ENCODE assay signal across 16 cellular contexts in genomic region chr4:138209094-138209493, GRCh38. TPM values are rescaled to one million over a fixed set of nuclear protein-coding genes. Genes with fewer than 3 reads are reported as not detected.
DNase-seq lines count a peak whose midpoint lies in the region; ATAC-seq and TF ChIP-seq lines count a peak whose summit lies in the region.
"Had no signal": no experiment of that assay in that cellular context is flagged by ENCODE, and none has a peak within 500 bp of the region (broad histone marks: within the 10 kb centered on the region; RNA-seq: fewer than 3 reads in every experiment).

No MANE protein-coding gene starts in this region.

- DNase-seq in Calu3, result no peak
- DNase-seq in RWPE2 (ENCODE audit: low spot score), result no peak
- peak; percentile 50 for DNase-seq in epithelial cell of prostate (ENCODE audit: low read depth, low spot score)
- DNase-seq in cortex of kidney (lab: John Stamatoyannopoulos, UW), result no peak
- DNase-seq in SKM-1 (lab: John Stamatoyannopoulos, UW; ENCODE audit: unreplicated experiment), result no peak
- DNase-seq in amniotic stem cell (lab: John Stamatoyannopoulos, UW), result no peak
- no peak for DNase-seq in OCI-LY7 (ENCODE audit: low spot score)
- DNase-seq: AML-193; CD4-positive, alpha-beta T cell; DMS53; DND-41; EL; GM23248 had no signal

- H3K27me3 Mint-ChIP-seq in Calu3 (ENCODE audit: unreplicated experiment), result no peaks in the 10 kb centered on the region
- H3K27me3 Mint-ChIP-seq: CD4-positive, alpha-beta T cell had no signal

- POLR2A ChIA-PET in OCI-LY7 (lab: Charles Lee), result interaction anchor here (1.4 kb wide), 1 partner anchor 11 kb away, joined by 3 read pairs; no protein-coding TSS in a partner anchor

- H3K9me2 ChIP-seq in OCI-LY7 (ENCODE audit: insufficient read depth, low read length), result no peaks in the 10 kb centered on the region

- ATAC-seq in RWPE2 (ENCODE audit: low read depth), result peak; percentile 78
- ATAC-seq: GM12878 had no signal

- peaks cover 81% of the 10 kb centered on the region for H3K36me3 ChIP-seq in RWPE2 (ENCODE audit: low read depth)
- peaks cover 16% of the 10 kb centered on the region for H3K36me3 ChIP-seq in OCI-LY7 (ENCODE audit: insufficient read depth, low read length)

- peaks cover 43% of the 10 kb centered on the region for H3K36me3 Mint-ChIP-seq in Calu3 (ENCODE audit: insufficient read depth, unreplicated experiment)

- peaks cover 47% of the 10 kb centered on the region for H3K4me1 Mint-ChIP-seq in Calu3 (ENCODE audit: low read depth, unreplicated experiment)

- peak overlapping the region; percentile 56 for H3K27ac Mint-ChIP-seq in Calu3 (ENCODE audit: unreplicated experiment)
- H3K27ac Mint-ChIP-seq: CD4-positive, alpha-beta T cell had no signal

- no peak overlapping the region for H3K4me3 Mint-ChIP-seq in Calu3 (ENCODE audit: low read depth, unreplicated experiment)
- H3K4me3 Mint-ChIP-seq: CD4-positive, alpha-beta T cell had no signal

- no peaks in the 10 kb centered on the region for H4K20me1 ChIP-seq in OCI-LY7 (ENCODE audit: insufficient read depth, low read length)

- H3K79me2 ChIP-seq in OCI-LY7 (ENCODE audit: insufficient read depth, low read depth, low read length), result no peaks in the 10 kb centered on the region

- no peak overlapping the region for H2AFZ ChIP-seq in OCI-LY7 (ENCODE audit: low read length)
- H2AFZ ChIP-seq: GM23248 had no signal

- H3K9me3 Mint-ChIP-seq in Calu3 (ENCODE audit: low read depth, unreplicated experiment), result no peaks in the 10 kb centered on the region
- H3K9me3 Mint-ChIP-seq: CD4-positive, alpha-beta T cell had no signal

- intact Hi-C loops in Calu3 (cut with micrococcal nuclease; ENCODE audit: unreplicated experiment) (no loop called here), OCI-LY7 (cut with micrococcal nuclease; ENCODE audit: unreplicated experiment) (no loop called here)

- TF ChIP-seq CTCF in Calu3 (IDR thresholded peaks at IDR 0.05; ENCODE audit: unreplicated experiment) (no peak), RWPE2 (IDR thresholded peaks at IDR 0.05; ENCODE audit: poor library complexity, severe bottlenecking) (no peak), OCI-LY7 (conservative IDR thresholded peaks at IDR 0.05; ENCODE audit: low read length) (no peak)

- H3K27ac ChIP-seq in RWPE2 (ENCODE audit: poor library complexity, severe bottlenecking), result peak overlapping the region; percentile 26
- H3K27ac ChIP-seq in epithelial cell of prostate, result peak overlapping the region; percentile 10
- no peak overlapping the region for H3K27ac ChIP-seq in OCI-LY7 (ENCODE audit: low read depth, low read length, poor library complexity, severe bottlenecking)
- H3K27ac ChIP-seq: C4-2B, GM23248 had no signal

- H3K4me2 ChIP-seq in OCI-LY7 (ENCODE audit: low read length), result no peak overlapping the region

- CTCF ChIA-PET in Calu3 (lab: Charles Lee), result no interaction called here
- CTCF ChIA-PET in OCI-LY7 (lab: Charles Lee; ENCODE audit: unreplicated experiment), result no interaction called here

- H3K4me1 ChIP-seq in RWPE2 (ENCODE audit: insufficient read depth, poor library complexity, severe bottlenecking), result peaks cover 18% of the 10 kb centered on the region
- no peaks in the 10 kb centered on the region for H3K4me1 ChIP-seq in OCI-LY7 (ENCODE audit: insufficient read depth, low read length, poor library complexity, severe bottlenecking)

- H3K4me3 ChIP-seq in RWPE2 (ENCODE audit: severe bottlenecking) (no peak overlapping the region), OCI-LY7 (ENCODE audit: low read depth, low read length, poor library complexity, severe bottlenecking) (no peak overlapping the region)
- H3K4me3 ChIP-seq: GM12878, GM23248, HAP-1 had no signal

- H3K9me3 ChIP-seq in RWPE2 (ENCODE audit: severe bottlenecking) (no peaks in the 10 kb centered on the region), OCI-LY7 (ENCODE audit: low read length) (no peaks in the 10 kb centered on the region)
- H3K9me3 ChIP-seq: HAP-1 had no signal

- H3K27me3 ChIP-seq in RWPE2 (ENCODE audit: insufficient read depth, poor library complexity, severe bottlenecking), result no peaks in the 10 kb centered on the region

- BruUV-seq in Calu3 (replicated peaks; lab: Mats Ljungman, UMichigan), result no TSS peak
- no TSS peak for BruUV-seq in OCI-LY7 (replicated peaks; lab: Mats Ljungman, UMichigan)

RNA-seq across cellular contexts. Expression of gene SLC7A11, which starts 33.1 kb away (rescaled TPM):
- total RNA-seq in Calu3 (2022) (37.7 and 49.4 TPM in 2 replicates), OCI-LY7 (2022) (16.7 and 18.1 TPM in 2 replicates)
- total RNA-seq in OCI-LY7 (2014; rRNA removed; shearing (Covaris generic)), result 5.2 and 5.7 TPM in 2 replicates
